ENCODE assay signal across 7 cellular contexts in genomic region chr11:94494200-94494545, GRCh38. TPM values are rescaled to one million over a fixed set of nuclear protein-coding genes. Genes with fewer than 3 reads are reported as not detected.
DNase-seq lines count a peak whose midpoint lies in the region; ATAC-seq and FAIRE-seq lines count a peak whose summit lies in the region.
"Had no signal": no experiment of that assay in that cellular context is flagged by ENCODE, and none has a peak within 500 bp of the region (broad histone marks: within the 10 kb centered on the region; RNA-seq: fewer than 3 reads in every experiment).

No MANE protein-coding gene starts in this region.

- peak overlapping the region; percentile 96 to 98 (median 98) for H3K27ac Mint-ChIP-seq in naive B cell

- peak overlapping the region; percentile 94 to 99 (median 98) for H3K4me3 Mint-ChIP-seq in naive B cell

- peak overlapping the region; percentile 14 for H3K27ac ChIP-seq in angular gyrus (ENCODE audit: low read depth, low read length)

- peaks cover 21 to 33% (median 25%) of the 10 kb centered on the region in 3 donors for H3K4me1 Mint-ChIP-seq in naive B cell

- no peak for FAIRE-seq in GM19239 (lab: Jason Lieb, UNC)

- peaks cover 18 to 21% of the 10 kb centered on the region in 2 donors for H3K36me3 Mint-ChIP-seq in naive B cell

- no peaks in the 10 kb centered on the region for H3K9me3 Mint-ChIP-seq in naive B cell

- ATAC-seq in GM18519 (IDR thresholded peaks at IDR 0.05; ENCODE audit: low FRiP score, unreplicated experiment) (peak; percentile 43), HG03039 (IDR thresholded peaks at IDR 0.05; ENCODE audit: unreplicated experiment) (peak; percentile 51), naive B cell (ENCODE audit: low read depth in 2 of 2) (peak; percentile 55 to 59)

- H3K27me3 Mint-ChIP-seq in naive B cell: no peaks in the 10 kb centered on the region

- DNase-seq in naive B cell: no peak
- no peak for DNase-seq in middle frontal gyrus (ENCODE audit: extremely low spot score, low spot score)
- DNase-seq in GM19239 (ENCODE audit: insufficient read length, low spot score): no peak

RNA-seq across cellular contexts. Expression of gene ANKRD49, which starts 0.4 kb away (rescaled TPM):
- 10 to 100 TPM; 36.1 to 64.2 (median 51.3) TPM for polyA plus RNA-seq in naive B cell (ENCODE audit: low read depth in 6 of 6)

RNA-seq across cellular contexts. Expression of gene MRE11, which starts 0.5 kb away (rescaled TPM):
- 10 to 100 TPM in 5 of 6 donors, 1 to 10 TPM in 1; 9.7 to 19.5 (median 14.9) TPM for polyA plus RNA-seq in naive B cell (ENCODE audit: low read depth in 6 of 6)

RNA-seq across cellular contexts. Expression of gene C11orf97, which starts 18.1 kb away (rescaled TPM):
- not detected for polyA plus RNA-seq in naive B cell (ENCODE audit: low read depth in 6 of 6)
- polyA plus RNA-seq: adipose tissue had no signal

RNA-seq across cellular contexts. Expression of gene FUT4, which starts 49.5 kb away (rescaled TPM):
- 1 to 10 TPM in 3 of 6 donors, under 1 TPM in 3; 0.06 to 1.2 (median 1.00) TPM for polyA plus RNA-seq in naive B cell (ENCODE audit: low read depth in 6 of 6)
